In genomic region chr17:17495448-17496188, GRCh38 we compare ENCODE assay signal across 9 cellular contexts. TPM values are rescaled to one million over a fixed set of nuclear protein-coding genes. Genes with fewer than 3 reads are reported as not detected.
A peak's percentile ranks its signal among the peaks of the same experiment; 100 is the strongest.
DNase-seq lines count a peak whose midpoint lies in the region; ATAC-seq and TF ChIP-seq lines count a peak whose summit lies in the region.
"Had no signal": no experiment of that assay in that cellular context is flagged by ENCODE, and none has a peak within 500 bp of the region (broad histone marks: within the 10 kb centered on the region; RNA-seq: fewer than 3 reads in every experiment).

No MANE protein-coding gene starts in this region.

- H3K9me3 Mint-ChIP-seq in activated T-helper 2 cell treated with anti-CD3 and anti-CD28 coated beads, Interferon-gamma antibody, Interleukin-2, Interleukin-4, amounts not matched to agents 10 μg/mL and 5 μg/mL and 100 μg/mL, durations not matched to agents 14 hours and 24 hours and 36 hours: no peaks in the 10 kb centered on the region
- H3K9me3 Mint-ChIP-seq: activated naive CD4-positive, alpha-beta T cell treated with anti-CD3 and anti-CD28 coated beads, Interleukin-2, amount 50 U/mL, for 72 hours had no signal

- TF ChIP-seq CTCF in HFF-Myc (IDR thresholded peaks at IDR 0.05; ENCODE audit: low read depth, low read length, missing control alignments): no peak
- TF ChIP-seq CTCF in ovary (IDR thresholded peaks at IDR 0.05): no peak

- intact Hi-C loops in activated T-helper 2 cell treated with anti-CD3 and anti-CD28 coated beads, Interferon-gamma antibody, Interleukin-2, Interleukin-4, amounts not matched to agents 10 μg/mL and 5 μg/mL and 100 μg/mL, durations not matched to agents 14 hours and 24 hours and 36 hours (cut with micrococcal nuclease): loop anchor here (1.0 to 2.0 kb wide), 6 partner anchors 11 to 147 kb away; partner anchors contain the start of genes MED9 and PEMT
- intact Hi-C loops in Right ventricle myocardium inferior (cut with DNase I) (loop anchor here (1.0 to 5.0 kb wide), 4 partner anchors 57 to 147 kb away; no protein-coding TSS in a partner anchor), ovary (cut with DNase I) (loop anchor here (2.0 to 10.0 kb wide), 6 partner anchors 72 to 149 kb away; partner anchors contain the start of gene PEMT (in 2 of the 4))

- peak overlapping the region; percentile 25 for H3K27ac Mint-ChIP-seq in activated T-helper 2 cell treated with anti-CD3 and anti-CD28 coated beads, Interferon-gamma antibody, Interleukin-2, Interleukin-4, amounts not matched to agents 10 μg/mL and 5 μg/mL and 100 μg/mL, durations not matched to agents 14 hours and 24 hours and 36 hours
- H3K27ac Mint-ChIP-seq: activated naive CD4-positive, alpha-beta T cell treated with anti-CD3 and anti-CD28 coated beads, Interleukin-2, amount 50 U/mL, for 72 hours had no signal

- peaks cover 8% of the 10 kb centered on the region for H3K4me1 Mint-ChIP-seq in activated T-helper 2 cell treated with anti-CD3 and anti-CD28 coated beads, Interferon-gamma antibody, Interleukin-2, Interleukin-4, amounts not matched to agents 10 μg/mL and 5 μg/mL and 100 μg/mL, durations not matched to agents 14 hours and 24 hours and 36 hours (ENCODE audit: low read depth)

- 1 to 2% (median 2%) methylated on average over 51 to 77 of the region's 77 CpGs for WGBS in ovary, 3 donors

- peaks cover 17% of the 10 kb centered on the region for H3K27me3 Mint-ChIP-seq in activated T-helper 2 cell treated with anti-CD3 and anti-CD28 coated beads, Interferon-gamma antibody, Interleukin-2, Interleukin-4, amounts not matched to agents 10 μg/mL and 5 μg/mL and 100 μg/mL, durations not matched to agents 14 hours and 24 hours and 36 hours (ENCODE audit: low read depth)

- H3K4me1 ChIP-seq in ovary (ENCODE audit: insufficient read depth): peaks cover 4% of the 10 kb centered on the region

- no peaks in the 10 kb centered on the region for H3K27me3 ChIP-seq in ovary

- peak overlapping the region; percentile 49 for H3K4me3 ChIP-seq in HFF-Myc (replicated peaks; ENCODE audit: low read depth, low read length)
- H3K4me3 ChIP-seq in ovary: peak overlapping the region; percentile 58

- H3K36me3 ChIP-seq in ovary: no peaks in the 10 kb centered on the region

- peaks cover 28% of the 10 kb centered on the region for H3K36me3 Mint-ChIP-seq in activated T-helper 2 cell treated with anti-CD3 and anti-CD28 coated beads, Interferon-gamma antibody, Interleukin-2, Interleukin-4, amounts not matched to agents 10 μg/mL and 5 μg/mL and 100 μg/mL, durations not matched to agents 14 hours and 24 hours and 36 hours (ENCODE audit: low read depth)

- H3K4me3 Mint-ChIP-seq in activated T-helper 2 cell treated with anti-CD3 and anti-CD28 coated beads, Interferon-gamma antibody, Interleukin-2, Interleukin-4, amounts not matched to agents 10 μg/mL and 5 μg/mL and 100 μg/mL, durations not matched to agents 14 hours and 24 hours and 36 hours (ENCODE audit: low read depth): peak overlapping the region; percentile 79

- DNase-seq in Ammon's horn (ENCODE audit: low spot score): peak; percentile 34
- DNase-seq in HFF-Myc (ENCODE audit: extremely low read depth, low read depth): no peak
- DNase-seq in activated T-helper 2 cell treated with anti-CD3 and anti-CD28 coated beads, Interferon-gamma antibody, Interleukin-2, Interleukin-4, amounts not matched to agents 10 μg/mL and 5 μg/mL and 100 μg/mL, durations not matched to agents 14 hours and 24 hours and 36 hours (ENCODE audit: low spot score): no peak
- peak; percentile 70 for DNase-seq in Right ventricle myocardium inferior (ENCODE audit: missing footprints)
- peak in 2 of 5 donors; percentile 40 to 42 for DNase-seq in ovary
- DNase-seq in GDM1 (lab: John Stamatoyannopoulos, UW): no peak
- DNase-seq in putamen (ENCODE audit: low spot score): no peak

- TF ChIP-seq POLR2A in ovary (IDR thresholded peaks at IDR 0.05): no peak

- no peak overlapping the region for H3K27ac ChIP-seq in ovary

- no peaks in the 10 kb centered on the region for H3K9me3 ChIP-seq in ovary

- ATAC-seq in Right ventricle myocardium inferior (peak; percentile 4), HG03469 (IDR thresholded peaks at IDR 0.05; ENCODE audit: unreplicated experiment) (no peak)

- TF ChIP-seq EP300 in ovary (IDR thresholded peaks at IDR 0.05): no peak

RNA-seq across cellular contexts. Expression of gene RASD1, which starts 0.6 kb away (rescaled TPM):
- total RNA-seq in activated T-helper 2 cell treated with anti-CD3 and anti-CD28 coated beads, Interferon-gamma antibody, Interleukin-2, Interleukin-4, amounts not matched to agents 10 μg/mL and 5 μg/mL and 100 μg/mL, durations not matched to agents 14 hours and 24 hours and 36 hours: 4.6 and 4.9 TPM in 2 replicates
- total RNA-seq in Right ventricle myocardium inferior (45.3 TPM), ovary (10 to 100 TPM in 6 of 7 donors, 1 to 10 TPM in 1; 2.6 to 55.9 (median 27.3) TPM)
- 10 to 100 TPM in 1 of 2 donors, 1 to 10 TPM in 1; 1.9 to 27.7 TPM for polyA plus RNA-seq in ovary

RNA-seq across cellular contexts. Expression of gene MED9, which starts 18.8 kb away (rescaled TPM):
- 12.6 and 13.1 TPM in 2 replicates for total RNA-seq in activated T-helper 2 cell treated with anti-CD3 and anti-CD28 coated beads, Interferon-gamma antibody, Interleukin-2, Interleukin-4, amounts not matched to agents 10 μg/mL and 5 μg/mL and 100 μg/mL, durations not matched to agents 14 hours and 24 hours and 36 hours
- total RNA-seq in Right ventricle myocardium inferior: 40.4 TPM
- 10 to 100 TPM; 12.5 to 15.7 (median 14.1) TPM for total RNA-seq in ovary
- 10 to 100 TPM; 11.5 to 13.8 TPM for polyA plus RNA-seq in ovary

Comparison
In these comparisons a context has a peak if more than half of its experiments do, and no peak if none do; other contexts are left out.
1. DNase-seq: peak in Ammon's horn (single experiment) and Right ventricle myocardium inferior (single experiment); none in HFF-Myc (single experiment), activated T-helper 2 cell treated with anti-CD3 and anti-CD28 coated beads, Interferon-gamma antibody, Interleukin-2, Interleukin-4, amounts not matched to agents 10 μg/mL and 5 μg/mL and 100 μg/mL, durations not matched to agents 14 hours and 24 hours and 36 hours (single experiment), GDM1 (single experiment) and putamen (single experiment).